In genomic region chr4:165415910-165416309, GRCh38 we compare ENCODE assay signal across 16 cellular contexts. TPM values are rescaled to one million over a fixed set of nuclear protein-coding genes. Genes with fewer than 3 reads are reported as not detected.
DNase-seq lines count a peak whose midpoint lies in the region; TF ChIP-seq lines count a peak whose summit lies in the region.
"Had no signal": no experiment of that assay in that cellular context is flagged by ENCODE, and none has a peak within 500 bp of the region (broad histone marks: within the 10 kb centered on the region; RNA-seq: fewer than 3 reads in every experiment).

No MANE protein-coding gene starts in this region.

- no peak overlapping the region for H3K4me3 ChIP-seq in mesendoderm (ENCODE audit: low read length)
- H3K4me3 ChIP-seq: BLaER1, HAP-1, Peyer's patch had no signal

- H3K27me3 ChIP-seq in H9 (ENCODE audit: insufficient read depth, low read length) (no peaks in the 10 kb centered on the region), mesendoderm (ENCODE audit: insufficient read depth, low read length, poor library complexity) (no peaks in the 10 kb centered on the region)
- H3K27me3 ChIP-seq: BLaER1, Peyer's patch had no signal

- no peak overlapping the region for H3K4me2 ChIP-seq in H9 (ENCODE audit: insufficient read depth, insufficient read length, low read length)
- no peak overlapping the region for H3K4me2 ChIP-seq in mesendoderm (ENCODE audit: low read length)
- H3K4me2 ChIP-seq: BLaER1, SK-N-SH had no signal

- H3T11ph ChIP-seq in H9 (ENCODE audit: low read length) = no peak overlapping the region

- no peak overlapping the region for H2BK20ac ChIP-seq in H9 (ENCODE audit: low read depth, low read length, poor library complexity, severe bottlenecking)

- no peaks in the 10 kb centered on the region for H3K23me2 ChIP-seq in H9 (ENCODE audit: insufficient read length, low read depth, low read length, poor library complexity, severe bottlenecking)

- H3K79me2 ChIP-seq in H9 (ENCODE audit: insufficient read depth, low read length) (no peaks in the 10 kb centered on the region), mesendoderm (ENCODE audit: control insufficient read depth, insufficient read depth, low read length) (no peaks in the 10 kb centered on the region)

- H4K5ac ChIP-seq in H9 (ENCODE audit: insufficient read length, low read depth, low read length) = no peak overlapping the region
- H4K5ac ChIP-seq in mesendoderm (ENCODE audit: low read length) = no peak overlapping the region

- H3K9ac ChIP-seq in H9 (ENCODE audit: extremely low read depth, insufficient read length, low read length) (no peak overlapping the region), mesendoderm (ENCODE audit: low read length) (no peak overlapping the region)
- H3K9ac ChIP-seq: BLaER1, SK-N-SH had no signal

- H3K36me3 ChIP-seq in mesendoderm (ENCODE audit: control insufficient read depth, insufficient read depth, low read length) = no peaks in the 10 kb centered on the region
- H3K36me3 ChIP-seq: BLaER1, HAP-1, Peyer's patch had no signal

- H3K9me3 Mint-ChIP-seq in H9 = no peaks in the 10 kb centered on the region
- H3K9me3 Mint-ChIP-seq in brain = no peaks in the 10 kb centered on the region
- H3K9me3 Mint-ChIP-seq: CD8-positive, alpha-beta memory T cell; IgD-negative memory B cell had no signal

- no peak overlapping the region for H3K4me3 Mint-ChIP-seq in H9
- H3K4me3 Mint-ChIP-seq in brain = no peak overlapping the region
- H3K4me3 Mint-ChIP-seq: CD8-positive, alpha-beta memory T cell; IgD-negative memory B cell had no signal

- no peak for TF ChIP-seq CTCF in H9 (conservative IDR thresholded peaks at IDR 0.05)
- no peak for TF ChIP-seq CTCF in brain (conservative IDR thresholded peaks at IDR 0.05)

- no peaks in the 10 kb centered on the region for H3K9me3 ChIP-seq in H9 (ENCODE audit: control insufficient read depth, low read depth, low read length)
- H3K9me3 ChIP-seq: BLaER1, HAP-1, Peyer's patch, SK-N-SH had no signal

- H3K18ac ChIP-seq in H9 (ENCODE audit: insufficient read length, low read depth, low read length) = no peak overlapping the region
- H3K18ac ChIP-seq in mesendoderm (ENCODE audit: low read length) = no peak overlapping the region

- H3K79me1 ChIP-seq in H9 (ENCODE audit: insufficient read depth, low read depth, low read length, poor library complexity, severe bottlenecking) = no peaks in the 10 kb centered on the region
- H3K79me1 ChIP-seq in mesendoderm (ENCODE audit: low read length) = no peaks in the 10 kb centered on the region

- H3K4ac ChIP-seq in H9 (ENCODE audit: low read depth, low read length) (no peak overlapping the region), mesendoderm (ENCODE audit: low read depth, low read length) (no peak overlapping the region)

- H2BK15ac ChIP-seq in H9 (ENCODE audit: low read depth, low read length) (no peak overlapping the region), mesendoderm (replicated peaks; ENCODE audit: low read depth) (no peak overlapping the region)

- no peak overlapping the region for H4K91ac ChIP-seq in H9 (ENCODE audit: insufficient read length, low read depth, low read length)

- peak overlapping the region in 2 of 3 experiments; percentile 35 to 50; a peak in 2 of 7 replicates for H3K27ac Mint-ChIP-seq in H9
- H3K27ac Mint-ChIP-seq in brain = peak overlapping the region in 4 of 5 experiments; percentile 64 to 71 (median 68)
- H3K27ac Mint-ChIP-seq: CD8-positive, alpha-beta memory T cell had no signal

- no peak overlapping the region for H3K27ac ChIP-seq in H9 (ENCODE audit: insufficient read length, low read depth, low read length)
- peak overlapping the region; percentile 74 for H3K27ac ChIP-seq in temporal lobe (ENCODE audit: low read depth, low read length)
- H3K27ac ChIP-seq in mesendoderm (ENCODE audit: low read depth, low read length) = no peak overlapping the region
- H3K27ac ChIP-seq: BLaER1, Peyer's patch had no signal

- H2BK5ac ChIP-seq in H9 (ENCODE audit: insufficient read length, low read length) = no peak overlapping the region
- no peak overlapping the region for H2BK5ac ChIP-seq in mesendoderm (ENCODE audit: low read length)

- H3K56ac ChIP-seq in H9 (ENCODE audit: insufficient read length, low read depth, low read length) (no peak overlapping the region), mesendoderm (ENCODE audit: low read length) (no peak overlapping the region)

- no peaks in the 10 kb centered on the region for H3K4me1 ChIP-seq in H9 (ENCODE audit: insufficient read depth, low read length)
- no peaks in the 10 kb centered on the region for H3K4me1 ChIP-seq in mesendoderm (ENCODE audit: control insufficient read depth, low read depth, low read length)
- H3K4me1 ChIP-seq: BLaER1, HAP-1, Peyer's patch had no signal

- H3K23ac ChIP-seq in H9 (ENCODE audit: insufficient read length, low read depth, low read length) (no peak overlapping the region), mesendoderm (ENCODE audit: low read length) (no peak overlapping the region)

- H3K36me3 Mint-ChIP-seq in H9 (ENCODE audit: insufficient read depth in 1 of 3, low read depth in 3 of 3) (no peaks in the 10 kb centered on the region), brain (peaks cover 20% of the 10 kb centered on the region)
- H3K36me3 Mint-ChIP-seq: CD8-positive, alpha-beta memory T cell; IgD-negative memory B cell had no signal

- H2BK120ac ChIP-seq in H9 (ENCODE audit: low read depth, low read length, poor library complexity, severe bottlenecking) (no peak overlapping the region), mesendoderm (ENCODE audit: low read depth, low read length) (no peak overlapping the region)

- H2AK5ac ChIP-seq in H9 (ENCODE audit: insufficient read length, low read length) (no peak overlapping the region), mesendoderm (ENCODE audit: low read length) (no peak overlapping the region)

- no peak for DNase-seq in H9
- DNase-seq in kidney tubule cell (ENCODE audit: low spot score) = peak; percentile 57
- DNase-seq in activated CD4-positive, alpha-beta T cell treated with anti-CD3 and anti-CD28 coated beads, Interleukin-2, amount 50 U/mL, for 4 hours = no peak
- DNase-seq in mesendoderm = no peak
- DNase-seq in dermis blood vessel endothelial cell = no peak
- DNase-seq: CD8-positive, alpha-beta memory T cell; NCI-H1694; NCI-H82; Peyer's patch; Right ventricle myocardium superior; SK-N-SH had no signal

- H3K27me3 Mint-ChIP-seq in H9 (ENCODE audit: low read depth) = no peaks in the 10 kb centered on the region
- no peaks in the 10 kb centered on the region for H3K27me3 Mint-ChIP-seq in brain

- no peak overlapping the region for H2AFZ ChIP-seq in H9 (ENCODE audit: low read length)

- no CpG with 5 or more reads among the region's 10 CpGs for WGBS in H9 (ENCODE audit: extremely low coverage, insufficient read length, low lambda C conversion rate)
- no CpG with 5 or more reads among the region's 10 CpGs for WGBS in mesendoderm (ENCODE audit: extremely low coverage, insufficient coverage, low lambda C conversion rate)

- no peak overlapping the region for H4K8ac ChIP-seq in H9 (replicated peaks; ENCODE audit: insufficient read length, low read depth, low read length)
- no peak overlapping the region for H4K8ac ChIP-seq in mesendoderm (ENCODE audit: low read depth, low read length)

- no peak overlapping the region for H2BK12ac ChIP-seq in H9 (ENCODE audit: insufficient read length, low read depth, low read length)

- H3K4me1 Mint-ChIP-seq in H9 (peaks cover 0 to 3% of the 10 kb centered on the region in 2 experiments; a peak in 1 of 4 replicates), brain (peaks cover 33% of the 10 kb centered on the region)
- H3K4me1 Mint-ChIP-seq: CD8-positive, alpha-beta memory T cell; IgD-negative memory B cell had no signal

- no peak overlapping the region for H3K14ac ChIP-seq in H9 (ENCODE audit: insufficient read depth, low read length)

- no peaks in the 10 kb centered on the region for H4K20me1 ChIP-seq in H9 (ENCODE audit: control insufficient read depth, insufficient read depth, insufficient read length)
- H4K20me1 ChIP-seq: BLaER1 had no signal

RNA-seq across cellular contexts. Expression of gene CPE, which starts 37.1 kb away (rescaled TPM):
- total RNA-seq in H9 (2021) (10.0 and 11.6 TPM in 2 replicates), temporal lobe (349 TPM), dermis blood vessel endothelial cell (1.0 and 1.1 TPM in 2 replicates)
- polyA plus RNA-seq in brain (ENCODE audit: insufficient read depth, low read depth, low replicate concordance) = 336 TPM
- polyA plus RNA-seq in mesendoderm (2013, experiment 1 of 2) = 8.8 TPM
- 8.6 TPM for polyA plus RNA-seq in mesendoderm (2013, experiment 2 of 2)
- total RNA-seq: CD8-positive, alpha-beta memory T cell had no signal
- polyA plus RNA-seq: CD8-positive, alpha-beta memory T cell; IgD-negative memory B cell had no signal

Comparison
In these comparisons a context has a peak if more than half of its experiments do, and no peak if none do; other contexts are left out.
1. RNA of gene CPE, which starts 37.1 kb away (total RNA-seq): 349 TPM in temporal lobe (single experiment); 10.0 to 11.6 TPM in H9 and 1.0 to 1.1 TPM in dermis blood vessel endothelial cell; every median in the first group is over 10 times any median in the second.